9 cellular contexts compared by ENCODE assay signal in the genomic region with DNA sequence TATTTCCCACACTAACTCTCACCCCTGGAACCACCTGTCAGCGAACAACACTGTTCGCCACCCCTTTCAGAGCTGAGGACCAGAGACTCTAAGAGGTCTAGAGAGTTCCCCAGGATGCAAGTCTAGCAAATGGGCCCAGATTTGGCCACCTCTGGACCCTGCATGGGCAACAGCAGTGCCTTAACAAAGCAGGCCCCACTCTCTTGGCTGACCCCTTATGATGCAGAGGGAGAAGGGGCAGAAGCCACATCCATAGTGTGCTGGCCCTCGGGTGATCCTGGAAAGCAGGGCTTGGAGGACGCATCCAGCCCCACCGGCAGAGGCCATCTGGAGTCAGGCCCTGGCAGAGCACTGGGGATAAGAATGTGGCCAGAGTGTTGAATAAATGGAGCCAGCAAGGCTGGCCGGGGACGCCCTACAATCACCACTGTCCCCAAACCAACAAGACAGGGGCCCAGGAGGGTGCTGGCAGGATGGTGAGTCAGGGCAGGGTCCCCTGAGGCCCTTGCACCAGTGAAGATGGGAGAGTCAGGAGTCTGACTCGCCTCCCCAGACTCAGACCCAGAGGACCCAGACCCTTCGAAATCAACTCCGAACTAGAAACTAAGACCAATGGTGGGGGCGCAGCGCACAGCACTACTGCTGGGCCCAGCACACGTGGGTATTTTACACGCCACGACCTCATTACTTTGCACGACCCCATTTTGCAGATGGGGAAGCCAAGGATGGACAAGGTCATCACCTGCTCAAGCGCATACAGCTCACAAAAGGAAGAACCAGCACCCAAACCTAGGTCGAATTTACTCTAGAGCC. TPM values are rescaled to one million over a fixed set of nuclear protein-coding genes. Genes with fewer than 3 reads are reported as not detected.
DNase-seq lines count a peak whose midpoint lies in the region; ATAC-seq and TF ChIP-seq lines count a peak whose summit lies in the region.
"Had no signal": no experiment of that assay in that cellular context is flagged by ENCODE, and none has a peak within 500 bp of the region (broad histone marks: within the 10 kb centered on the region; RNA-seq: fewer than 3 reads in every experiment).

No MANE protein-coding gene starts in this region.

- H3K27ac ChIP-seq in left ventricle myocardium inferior (replicated peaks): peak overlapping the region; percentile 98

- POLR2A ChIA-PET in HEK293T (lab: Yijun Ruan, JAX): no interaction called here

- H3K36me3 Mint-ChIP-seq in activated naive CD8-positive, alpha-beta T cell: peaks cover 2% of the 10 kb centered on the region
- peaks cover 75% of the 10 kb centered on the region for H3K36me3 Mint-ChIP-seq in stimulated activated effector memory CD8-positive, alpha-beta T cell treated with anti-CD3 and anti-CD28 coated beads, Interleukin-12 subunit alpha, Interleukin-12 subunit beta, amount 100 ng/mL, for 72 hours

- CTCF ChIA-PET in HEK293T (lab: Yijun Ruan, JAX): no interaction called here

- intact Hi-C loops in left ventricle myocardium inferior (cut with micrococcal nuclease): no loop called here

- no peaks in the 10 kb centered on the region for H3K9me3 Mint-ChIP-seq in activated naive CD8-positive, alpha-beta T cell (ENCODE audit: low read depth)
- no peaks in the 10 kb centered on the region for H3K9me3 Mint-ChIP-seq in stimulated activated effector memory CD8-positive, alpha-beta T cell treated with anti-CD3 and anti-CD28 coated beads, Interleukin-12 subunit alpha, Interleukin-12 subunit beta, amount 100 ng/mL, for 72 hours

- H3K4me3 Mint-ChIP-seq in activated naive CD8-positive, alpha-beta T cell: no peak overlapping the region
- H3K4me3 Mint-ChIP-seq in stimulated activated effector memory CD8-positive, alpha-beta T cell treated with anti-CD3 and anti-CD28 coated beads, Interleukin-12 subunit alpha, Interleukin-12 subunit beta, amount 100 ng/mL, for 72 hours: peak overlapping the region; percentile 40

- peak overlapping the region; percentile 20 for H3K4me3 ChIP-seq in left ventricle myocardium inferior

- peaks cover 9% of the 10 kb centered on the region for H3K36me3 ChIP-seq in left ventricle myocardium inferior

- no peaks in the 10 kb centered on the region for H3K27me3 Mint-ChIP-seq in activated naive CD8-positive, alpha-beta T cell

- H3K4me1 Mint-ChIP-seq in activated naive CD8-positive, alpha-beta T cell (ENCODE audit: low read depth): peaks cover 57% of the 10 kb centered on the region
- H3K4me1 Mint-ChIP-seq in stimulated activated effector memory CD8-positive, alpha-beta T cell treated with anti-CD3 and anti-CD28 coated beads, Interleukin-12 subunit alpha, Interleukin-12 subunit beta, amount 100 ng/mL, for 72 hours: peaks cover 83% of the 10 kb centered on the region

- DNase-seq in HEK293T (ENCODE audit: extremely low spot score) (no peak), left ventricle myocardium inferior (no peak), dedifferentiated amniotic fluid mesenchymal stem cell (ENCODE audit: extremely low spot score) (no peak), RPMI8226 (no peak)
- DNase-seq in stimulated activated effector memory CD8-positive, alpha-beta T cell treated with anti-CD3 and anti-CD28 coated beads, Interleukin-12 subunit alpha, Interleukin-12 subunit beta, amount 100 ng/mL, for 72 hours (ENCODE audit: low spot score in 2 of 2): no peak
- no peak for DNase-seq in effector CD8-positive, alpha-beta T cell (lab: John Stamatoyannopoulos, UW)
- DNase-seq: islet precursor cell had no signal

- no peak for TF ChIP-seq CTCF in left ventricle myocardium inferior (IDR thresholded peaks at IDR 0.05; ENCODE audit: borderline replicate concordance)

- H3K27ac Mint-ChIP-seq in activated naive CD8-positive, alpha-beta T cell: peak overlapping the region; percentile 68
- H3K27ac Mint-ChIP-seq in stimulated activated effector memory CD8-positive, alpha-beta T cell treated with anti-CD3 and anti-CD28 coated beads, Interleukin-12 subunit alpha, Interleukin-12 subunit beta, amount 100 ng/mL, for 72 hours: peak overlapping the region; percentile 93

- H3K27me3 ChIP-seq in left ventricle myocardium inferior (ENCODE audit: low read depth): no peaks in the 10 kb centered on the region

- H3K9me3 ChIP-seq in left ventricle myocardium inferior (replicated peaks): no peaks in the 10 kb centered on the region

- H3K4me1 ChIP-seq in left ventricle myocardium inferior: peaks cover 100% of the 10 kb centered on the region

- no peak for ATAC-seq in stimulated activated effector memory CD8-positive, alpha-beta T cell treated with anti-CD3 and anti-CD28 coated beads, Interleukin-12 subunit alpha, Interleukin-12 subunit beta, amount 100 ng/mL, for 72 hours
- no peak for ATAC-seq in HG02623 (IDR thresholded peaks at IDR 0.05; ENCODE audit: unreplicated experiment)

TF ChIP-seq in HEK293T, 16 proteins besides CTCF, POLR2A, EP300 and RAD21:
- no peak for TF ChIP-seq LEF1 (IDR thresholded peaks at IDR 0.05; ENCODE audit: borderline replicate concordance)
- TF ChIP-seq ELF4 (IDR thresholded peaks at IDR 0.05): no peak
- TF ChIP-seq ZNF384 (IDR thresholded peaks at IDR 0.05): no peak
- no peak for TF ChIP-seq ARNT (IDR thresholded peaks at IDR 0.05)
- 0 out of 2 replicates have a peak, but pooled peaks have one; percentile 51 for TF ChIP-seq HDGF (IDR thresholded peaks at IDR 0.05; ENCODE audit: borderline replicate concordance)
TF ChIP-seq in HEK293T: peak in this region for 1.

RNA-seq across cellular contexts. Expression of gene CSNK1E, which starts 6.5 kb away (rescaled TPM):
- total RNA-seq in left ventricle myocardium inferior: 76.1 TPM

RNA-seq across cellular contexts. Expression of gene TMEM184B, which starts 37.9 kb away (rescaled TPM):
- 50.6 TPM for total RNA-seq in left ventricle myocardium inferior
